Comparison of ENCODE assay signal across 22 cellular contexts in genomic region chr10:12902959-12903358, GRCh38.
"Had no signal": no experiment of that assay in that cellular context is flagged by ENCODE, and none has a peak within 500 bp of the region (broad histone marks: within the 10 kb centered on the region; RNA-seq: fewer than 3 reads in every experiment).

No MANE protein-coding gene starts in this region.

- H3K27me3 ChIP-seq: adrenal gland had no signal

- H3K27ac ChIP-seq: adrenal gland, PC-9 had no signal

- ATAC-seq: activated CD8-positive, alpha-beta T cell treated with anti-CD3 and anti-CD28 coated beads, Interleukin-2, amount 10 ng/mL, durations not matched to agents 7 days and 5 days had no signal

- H2AFZ ChIP-seq: PC-9 had no signal

- H3K4me3 ChIP-seq: adrenal gland, PC-9 had no signal

- H3K9me3 ChIP-seq: adrenal gland had no signal

- H3K4me2 ChIP-seq: PC-9 had no signal

- H3K36me3 ChIP-seq: adrenal gland had no signal

- DNase-seq: activated CD4-positive, alpha-beta T cell treated with anti-CD3 and anti-CD28 coated beads for 48 hours; activated CD4-positive, alpha-beta T cell treated with anti-CD3 and anti-CD28 coated beads, Interleukin-2, amount 50 U/mL, for 4 hours; activated CD4-positive, CD25-positive, alpha-beta regulatory T cell treated with anti-CD3 and anti-CD28 coated beads, Interleukin-2, amount 50 U/mL, for 72 hours; activated CD8-positive, alpha-beta memory T cell treated with anti-CD3 and anti-CD28 coated beads, Interleukin-2, amount 50 U/mL, for 48 hours; activated CD8-positive, alpha-beta T cell treated with anti-CD3 and anti-CD28 coated beads, Interleukin-2, amount 10 ng/mL, durations not matched to agents 7 days and 5 days; activated naive CD4-positive, alpha-beta T cell treated with anti-CD3 and anti-CD28 coated beads, Interleukin-2, amount 50 U/mL, for 16 hours; activated naive CD8-positive, alpha-beta T cell treated with anti-CD3 and anti-CD28 coated beads, Interleukin-2, amount 10 ng/mL, durations not matched to agents 7 days and 5 days; activated T-cell treated with anti-CD3 and anti-CD28 coated beads, Interleukin-2, amount 50 U/mL, for 1 hour; anterior cingulate cortex; central memory CD4-positive, alpha-beta T cell; NCI-H1092; NCI-H1417; NCI-H2029; NCI-H2107; NCI-H2171 treated with DMSO at 0.1 percent for 48 hours; NCI-H226; NCI-H526; NCI-H774; NK-92 treated with Interleukin-12 subunit alpha and Interleukin-12 subunit beta, amount 100 ng/mL, for 24 hours; PC-9; SHP77 treated with DMSO at 0.1 percent for 48 hours had no signal
